1 cellular context compared by ENCODE assay signal in genomic region chr6:41073203-41073967, GRCh38.
TF ChIP-seq lines count a peak whose summit lies in the region.

No MANE protein-coding gene starts in this region.

TF ChIP-seq in HepG2, 621 proteins besides CTCF, POLR2A, EP300 and RAD21 (continued from another document and continues in another):
- TF ChIP-seq ZSCAN5A (CRISPR knock-in tag; IDR thresholded peaks at IDR 0.05; ENCODE audit: borderline replicate concordance) (no peak), IKZF1 (IDR thresholded peaks at IDR 0.05) (no peak), TFDP2 (CRISPR knock-in tag; IDR thresholded peaks at IDR 0.05) (no peak), SALL2 (CRISPR knock-in tag; IDR thresholded peaks at IDR 0.05) (peak; percentile 79), XRCC5 (optimal IDR thresholded peaks at IDR 0.05; ENCODE audit: low read length) (peak; percentile 6), SRSF9 (IDR thresholded peaks at IDR 0.05; ENCODE audit: borderline replicate concordance, insufficient read depth, low read depth, low read length, poor library complexity, severe bottlenecking) (no peak), ZSCAN21 (CRISPR knock-in tag; IDR thresholded peaks at IDR 0.05; ENCODE audit: borderline replicate concordance) (peak; percentile 54; the same call in 1 of the 2 replicates), MIXL1 (CRISPR knock-in tag; IDR thresholded peaks at IDR 0.05) (no peak), GATA4 (IDR thresholded peaks at IDR 0.05; ENCODE audit: borderline replicate concordance, low read depth) (no peak; the same call in 1 of the 2 replicates), PAF1 (CRISPR knock-in tag; IDR thresholded peaks at IDR 0.05) (no peak), PHF5A (CRISPR knock-in tag; IDR thresholded peaks at IDR 0.05; ENCODE audit: low read depth, unreplicated experiment) (no peak), GABPB1 (CRISPR knock-in tag; IDR thresholded peaks at IDR 0.05) (peak; percentile 92), ZNF597 (CRISPR knock-in tag; IDR thresholded peaks at IDR 0.05) (peak; percentile 65; the same call in 1 of the 2 replicates), ZNF512B (CRISPR knock-in tag; IDR thresholded peaks at IDR 0.05; ENCODE audit: borderline replicate concordance) (no peak), ZFX (CRISPR knock-in tag; IDR thresholded peaks at IDR 0.05; ENCODE audit: low read depth) (peak; percentile 92), ZNF546 (CRISPR knock-in tag; conservative IDR thresholded peaks at IDR 0.05) (peak; percentile 61; the same call in 1 of the 2 replicates), SMARCE1 (IDR thresholded peaks at IDR 0.05; ENCODE audit: borderline replicate concordance) (no peak), ZNF737 (CRISPR knock-in tag; IDR thresholded peaks at IDR 0.05; ENCODE audit: borderline replicate concordance) (0 out of 2 replicates have a peak, but pooled peaks have one; percentile 82), ARID3A (IDR thresholded peaks at IDR 0.05; ENCODE audit: low read depth, low read length) (no peak), MED8 (CRISPR knock-in tag; IDR thresholded peaks at IDR 0.05; ENCODE audit: insufficient replicate concordance) (peak; percentile 23), POLR2AphosphoS5 (IDR thresholded peaks at IDR 0.05; ENCODE audit: low read depth, low read length) (peak; percentile 92), KMT2B (CRISPR knock-in tag; IDR thresholded peaks at IDR 0.05) (peak; percentile 46; the same call in 1 of the 2 replicates), PHF20 (CRISPR knock-in tag; IDR thresholded peaks at IDR 0.05) (0 out of 2 replicates have a peak, but pooled peaks have one; percentile 25), ISX (CRISPR knock-in tag; conservative IDR thresholded peaks at IDR 0.05) (peak; percentile 88; the same call in 1 of the 2 replicates), HNF1B (CRISPR knock-in tag; IDR thresholded peaks at IDR 0.05) (peak; percentile 59; the same call in 1 of the 2 replicates), CBX1 (IDR thresholded peaks at IDR 0.05; ENCODE audit: low read depth) (peak; percentile 21), TCF7L2 (IDR thresholded peaks at IDR 0.05; ENCODE audit: low read depth, low read length) (no peak), ZBTB21 (CRISPR knock-in tag; IDR thresholded peaks at IDR 0.05) (no peak), ZNF674 (CRISPR knock-in tag; IDR thresholded peaks at IDR 0.05; ENCODE audit: low read depth) (no peak), PITX1 (CRISPR knock-in tag; IDR thresholded peaks at IDR 0.05) (peak; percentile 28; the same call in 1 of the 2 replicates), RBM39 (IDR thresholded peaks at IDR 0.05; ENCODE audit: low read depth, low read length, poor library complexity, severe bottlenecking) (peak; percentile 65), ZNF569 (CRISPR knock-in tag; IDR thresholded peaks at IDR 0.05; ENCODE audit: borderline replicate concordance) (no peak), PHF8 (CRISPR knock-in tag; IDR thresholded peaks at IDR 0.05) (peak; percentile 81), ZNF329 (CRISPR knock-in tag; IDR thresholded peaks at IDR 0.05; ENCODE audit: low read depth) (0 out of 2 replicates have a peak, but pooled peaks have one; percentile 20), ZNF883 (CRISPR knock-in tag; IDR thresholded peaks at IDR 0.05; ENCODE audit: not compliant biosample characterization) (no peak), SYNCRIP (IDR thresholded peaks at IDR 0.05; ENCODE audit: insufficient read depth, low read depth, low read length) (no peak), ZNF891 (CRISPR knock-in tag; IDR thresholded peaks at IDR 0.05) (no peak; the same call in 1 of the 2 replicates), HINFP (CRISPR knock-in tag; IDR thresholded peaks at IDR 0.05; ENCODE audit: low read depth) (no peak; the same call in 1 of the 2 replicates), ZXDC (CRISPR knock-in tag; IDR thresholded peaks at IDR 0.05) (0 out of 2 replicates have a peak, but pooled peaks have one; percentile 63), FOXO1 (CRISPR knock-in tag; IDR thresholded peaks at IDR 0.05) (no peak), SIN3A (IDR thresholded peaks at IDR 0.05; ENCODE audit: borderline replicate concordance, low read depth, low read length) (peak; percentile 78; the same call in 1 of the 2 replicates), ETV6 (CRISPR knock-in tag; conservative IDR thresholded peaks at IDR 0.05) (peak; percentile 40; the same call in 1 of the 2 replicates), ZBTB1 (CRISPR knock-in tag; IDR thresholded peaks at IDR 0.05; ENCODE audit: borderline replicate concordance) (no peak), BCL6 (CRISPR knock-in tag; IDR thresholded peaks at IDR 0.05) (no peak), PAX8 (CRISPR knock-in tag; IDR thresholded peaks at IDR 0.05; ENCODE audit: borderline replicate concordance) (no peak), NFE2L2 (IDR thresholded peaks at IDR 0.05; ENCODE audit: low read length) (no peak), PRDM10 (CRISPR knock-in tag; IDR thresholded peaks at IDR 0.05; ENCODE audit: low read depth) (no peak; the same call in 1 of the 2 replicates), ZNF20 (CRISPR knock-in tag; IDR thresholded peaks at IDR 0.05) (no peak)
